10 cellular contexts compared by ENCODE assay signal in genomic region chr11:17864478-17864941, GRCh38.
A peak's percentile ranks its signal among the peaks of the same experiment; 100 is the strongest.
DNase-seq lines count a peak whose midpoint lies in the region; ATAC-seq, FAIRE-seq and TF ChIP-seq lines count a peak whose summit lies in the region.
"Had no signal": no experiment of that assay in that cellular context is flagged by ENCODE, and none has a peak within 500 bp of the region (broad histone marks: within the 10 kb centered on the region; RNA-seq: fewer than 3 reads in every experiment).

No MANE protein-coding gene starts in this region.

- no peaks in the 10 kb centered on the region for H3K4me1 ChIP-seq in pancreas

- 10 to 11% methylated on average over 3 of the region's 3 CpGs for WGBS in pancreas, 2 donors

- H3K4me3 ChIP-seq in bronchial epithelial cell (ENCODE audit: low read depth, low read length) = no peak overlapping the region
- H3K4me3 ChIP-seq in pancreas = no peak overlapping the region

- H3K27me3 ChIP-seq in bronchial epithelial cell (ENCODE audit: control insufficient read depth, insufficient read depth, low read length) (no peaks in the 10 kb centered on the region), pancreas (no peaks in the 10 kb centered on the region)

- H3K9me3 ChIP-seq in pancreas = no peaks in the 10 kb centered on the region

- intact Hi-C loops in pancreas (cut with DNase I) = no loop called here

- peak; percentile 62 for FAIRE-seq in bronchial epithelial cell (lab: Jason Lieb, UNC)
- no peak for FAIRE-seq in pancreas (lab: Jason Lieb, UNC)

- DNase-seq in NCI-H748 (lab: John Stamatoyannopoulos, UW; ENCODE audit: unreplicated experiment) (peak; percentile 8), NCI-H748 treated with DMSO at 0.1 percent for 48 hours (lab: John Stamatoyannopoulos, UW) (no peak), HuH-7 (ENCODE audit: low spot score) (peak; percentile 9), bronchial epithelial cell (ENCODE audit: low read depth) (peak; percentile 32), pancreas (peak in 2 of 6 donors; percentile 34 to 60), NCI-H146 (lab: John Stamatoyannopoulos, UW) (no peak)
- DNase-seq: ACHN; activated naive CD8-positive, alpha-beta T cell treated with anti-CD3 and anti-CD28 coated beads, Interleukin-2, amount 10 ng/mL, durations not matched to agents 7 days and 5 days had no signal

- TF ChIP-seq CTCF in bronchial epithelial cell (IDR thresholded peaks at IDR 0.05; ENCODE audit: insufficient read depth, low read length, severe bottlenecking) (peak; percentile 70), pancreas (IDR thresholded peaks at IDR 0.05) (peak; percentile 22 to 67 (median 50))

- no peak overlapping the region for H3K27ac ChIP-seq in pancreas

- ATAC-seq in pancreas = peak; percentile 46 to 78 (median 61)
- no peak for ATAC-seq in GM21526 (IDR thresholded peaks at IDR 0.05; ENCODE audit: low FRiP score, unreplicated experiment)
- no peak for ATAC-seq in HG02870 (IDR thresholded peaks at IDR 0.05; ENCODE audit: unreplicated experiment)

- no peaks in the 10 kb centered on the region for H3K36me3 ChIP-seq in bronchial epithelial cell (ENCODE audit: control insufficient read depth, insufficient read depth, low read length)
- H3K36me3 ChIP-seq in pancreas = no peaks in the 10 kb centered on the region

Comparison
In these comparisons a context has a peak if more than half of its experiments do, and no peak if none do; other contexts are left out.
1. DNase-seq: peak in NCI-H748 (single experiment), HuH-7 (single experiment) and bronchial epithelial cell (single experiment); none in NCI-H748 treated with DMSO at 0.1 percent for 48 hours (single experiment) and NCI-H146 (single experiment).
2. ATAC-seq: peak in pancreas (4 of 4); none in GM21526 (single experiment) and HG02870 (single experiment).